22 cellular contexts compared by ENCODE assay signal in the genomic region with DNA sequence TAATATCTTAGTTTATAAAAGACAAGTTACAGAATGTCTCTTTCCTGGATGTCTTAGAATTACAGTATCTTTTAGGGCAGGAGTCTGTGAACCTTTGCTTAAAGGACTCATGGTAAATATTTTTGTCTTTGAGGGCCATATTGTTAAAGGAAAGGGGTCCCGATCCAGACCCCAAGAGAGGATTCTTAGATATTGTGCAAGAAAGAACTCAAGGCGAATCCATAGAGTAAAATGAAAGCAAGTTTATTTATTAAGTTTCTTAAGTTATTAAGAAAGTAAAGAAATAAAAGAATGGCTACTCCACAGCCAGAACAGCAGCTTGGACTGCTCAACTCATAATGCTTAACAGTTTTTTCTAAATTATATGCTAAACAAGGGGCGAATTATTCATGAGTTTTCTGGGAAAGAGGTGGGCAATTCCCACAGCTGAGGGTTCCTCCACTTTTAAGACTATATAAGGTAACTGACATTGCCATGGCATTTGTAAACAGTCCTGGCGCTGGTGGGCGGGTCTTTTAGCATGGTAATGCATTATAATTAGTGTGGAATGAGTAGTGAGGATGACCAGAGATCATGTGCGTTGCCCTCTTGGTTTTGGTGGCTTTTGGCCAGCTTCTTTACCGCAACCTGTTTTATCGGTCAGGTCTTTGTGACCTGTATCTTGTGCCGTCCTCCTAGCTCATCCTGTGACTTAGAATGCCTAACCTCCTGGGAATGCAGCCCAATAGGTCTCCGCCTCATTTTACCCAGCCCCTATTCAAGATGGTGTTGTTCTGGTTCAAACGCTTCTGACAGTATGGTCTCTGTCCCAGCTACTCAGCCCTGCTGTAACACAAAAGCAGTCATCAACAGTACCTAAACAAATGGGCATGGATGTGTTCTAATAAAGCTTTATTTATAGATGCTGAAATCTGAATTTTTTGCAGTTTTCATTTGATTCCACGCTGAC.
"Had no signal": no experiment of that assay in that cellular context is flagged by ENCODE, and none has a peak within 500 bp of the region (broad histone marks: within the 10 kb centered on the region; RNA-seq: fewer than 3 reads in every experiment).

No MANE protein-coding gene starts in this region.

- H3K9me3 ChIP-seq: breast epithelium, lower lobe of right lung, neutrophil, testis had no signal

- H3K9me3 Mint-ChIP-seq: activated naive CD4-positive, alpha-beta T cell treated with anti-CD3 and anti-CD28 coated beads for 36 hours; activated T-helper 2 cell treated with anti-CD3 and anti-CD28 coated beads, Interferon-gamma antibody, Interleukin-2, Interleukin-4, amounts not matched to agents 10 μg/mL and 5 μg/mL and 100 μg/mL, durations not matched to agents 14 hours and 24 hours and 36 hours; natural killer cell treated with Interleukin-12 subunit alpha and Interleukin-12 subunit beta and Interleukin-15 and Interleukin-18, amount 100 ng/mL, for 72 hours; type B pancreatic cell had no signal

- H3K27me3 Mint-ChIP-seq: natural killer cell treated with Interleukin-12 subunit alpha and Interleukin-12 subunit beta and Interleukin-15 and Interleukin-18, amount 100 ng/mL, for 72 hours; type B pancreatic cell had no signal

- H3K36me3 ChIP-seq: breast epithelium, lower lobe of right lung, neutrophil had no signal

- H3K27ac Mint-ChIP-seq: activated T-helper 2 cell treated with anti-CD3 and anti-CD28 coated beads, Interferon-gamma antibody, Interleukin-2, Interleukin-4, amounts not matched to agents 10 μg/mL and 5 μg/mL and 100 μg/mL, durations not matched to agents 14 hours and 24 hours and 36 hours; natural killer cell treated with Interleukin-12 subunit alpha and Interleukin-12 subunit beta and Interleukin-15 and Interleukin-18, amount 100 ng/mL, for 72 hours; type B pancreatic cell had no signal

- ATAC-seq: foreskin keratinocyte; left colon; lower lobe of right lung; natural killer cell treated with Interleukin-12 subunit alpha and Interleukin-12 subunit beta and Interleukin-15 and Interleukin-18, amount 100 ng/mL, for 72 hours; sciatic nerve had no signal

- H3K4me2 ChIP-seq: hepatocyte, smooth muscle cell had no signal

- H3K79me2 ChIP-seq: hepatocyte had no signal

- H3K36me3 Mint-ChIP-seq: natural killer cell treated with Interleukin-12 subunit alpha and Interleukin-12 subunit beta and Interleukin-15 and Interleukin-18, amount 100 ng/mL, for 72 hours; type B pancreatic cell had no signal

- H3K4me3 Mint-ChIP-seq: activated naive CD4-positive, alpha-beta T cell treated with anti-CD3 and anti-CD28 coated beads for 36 hours; natural killer cell treated with Interleukin-12 subunit alpha and Interleukin-12 subunit beta and Interleukin-15 and Interleukin-18, amount 100 ng/mL, for 72 hours; type B pancreatic cell had no signal

- H3K4me1 ChIP-seq: breast epithelium, parathyroid adenoma, testis had no signal

- H3K4me3 ChIP-seq: breast epithelium, hepatocyte, lower lobe of right lung, smooth muscle cell, testis had no signal

- H3K27ac ChIP-seq: breast epithelium, foreskin keratinocyte, hepatocyte, lower lobe of right lung, neutrophil, parathyroid adenoma, testis had no signal

- H3K9ac ChIP-seq: parathyroid adenoma had no signal

- DNase-seq: activated CD4-positive, alpha-beta T cell treated with anti-CD3 and anti-CD28 coated beads, Interleukin-2, amount 50 U/mL, for 1 hour; activated naive CD4-positive, alpha-beta T cell treated with anti-CD3 and anti-CD28 coated beads for 36 hours; activated T-cell treated with anti-CD3 and anti-CD28 coated beads, Interleukin-2, amount 50 U/mL, for 1 hour; aorta; cortex of kidney; effector CD8-positive, alpha-beta T cell; foreskin keratinocyte; islet precursor cell; left colon; lower lobe of right lung; stimulated activated CD4-positive, alpha-beta T cell treated with anti-CD3 and anti-CD28 coated beads, Interleukin-4, amount 100 ng/mL, for 1 hour; T1000; testis had no signal

- H3K27me3 ChIP-seq: breast epithelium, foreskin keratinocyte, hepatocyte, neutrophil, testis had no signal

- H2AFZ ChIP-seq: hepatocyte, parathyroid adenoma had no signal
